8 cellular contexts compared by ENCODE assay signal in genomic region chr1:35451125-35451528, GRCh38.
A peak's percentile ranks its signal among the peaks of the same experiment; 100 is the strongest.
DNase-seq lines count a peak whose midpoint lies in the region; ATAC-seq and TF ChIP-seq lines count a peak whose summit lies in the region.

No MANE protein-coding gene starts in this region.

- H3K4me3 Mint-ChIP-seq in activated T-cell treated with anti-CD3 and anti-CD28 coated beads, Interleukin-2, amount 50 U/mL, for 24 hours, result no peak overlapping the region
- H3K4me3 Mint-ChIP-seq in neural crest cell, result no peak overlapping the region
- no peak overlapping the region for H3K4me3 Mint-ChIP-seq in stimulated activated naive CD8-positive, alpha-beta T cell treated with anti-CD3 and anti-CD28 coated beads, Interleukin-15, amount 100 ng/mL, for 72 hours

- H3K79me2 ChIP-seq in fibroblast of lung (ENCODE audit: control insufficient read depth, insufficient read depth, low read length), result no peaks in the 10 kb centered on the region

- H3K4me3 ChIP-seq in HL-60 (replicated peaks; ENCODE audit: insufficient read depth, low read length) (no peak overlapping the region), fibroblast of lung (replicated peaks in 1 of 4; ENCODE audit: control extremely low read depth in 1 of 4, insufficient read depth in 1 of 4, low read depth in 3 of 4, low read length in 4 of 4) (no peak overlapping the region)

- TF ChIP-seq CTCF in HL-60 (IDR thresholded peaks at IDR 0.05; ENCODE audit: insufficient read depth, low read length) (peak; percentile 93), fibroblast of lung (conservative IDR thresholded peaks at IDR 0.05 in 1 of 2, IDR thresholded peaks at IDR 0.05 in 1 of 2; ENCODE audit: low read depth in 1 of 2, low read length in 2 of 2) (peak; percentile 88), neural crest cell (conservative IDR thresholded peaks at IDR 0.05) (peak; percentile 85)

- no peak overlapping the region for H3K4me2 ChIP-seq in fibroblast of lung (ENCODE audit: extremely low read depth, insufficient read depth, low read length)

- H3K36me3 Mint-ChIP-seq in activated T-cell treated with anti-CD3 and anti-CD28 coated beads, Interleukin-2, amount 50 U/mL, for 24 hours (ENCODE audit: low read depth), result peaks cover 26% of the 10 kb centered on the region
- peaks cover 3% of the 10 kb centered on the region for H3K36me3 Mint-ChIP-seq in neural crest cell (ENCODE audit: low read depth)

- H3K9me3 ChIP-seq in fibroblast of lung (ENCODE audit: control insufficient read depth, insufficient read depth, low read depth, low read length), result no peaks in the 10 kb centered on the region

- no peaks in the 10 kb centered on the region for H3K27me3 Mint-ChIP-seq in activated T-cell treated with anti-CD3 and anti-CD28 coated beads, Interleukin-2, amount 50 U/mL, for 24 hours
- no peaks in the 10 kb centered on the region for H3K27me3 Mint-ChIP-seq in neural crest cell (ENCODE audit: low read depth)
- H3K27me3 Mint-ChIP-seq in stimulated activated naive CD8-positive, alpha-beta T cell treated with anti-CD3 and anti-CD28 coated beads, Interleukin-15, amount 100 ng/mL, for 72 hours, result no peaks in the 10 kb centered on the region

- H3K4me1 ChIP-seq in fibroblast of lung (ENCODE audit: control insufficient read depth, extremely low read depth, insufficient read depth, low read length), result peaks cover 32% of the 10 kb centered on the region

- H3K9me3 Mint-ChIP-seq in activated T-cell treated with anti-CD3 and anti-CD28 coated beads, Interleukin-2, amount 50 U/mL, for 24 hours, result no peaks in the 10 kb centered on the region
- no peaks in the 10 kb centered on the region for H3K9me3 Mint-ChIP-seq in neural crest cell
- no peaks in the 10 kb centered on the region for H3K9me3 Mint-ChIP-seq in stimulated activated naive CD8-positive, alpha-beta T cell treated with anti-CD3 and anti-CD28 coated beads, Interleukin-15, amount 100 ng/mL, for 72 hours

- H3K36me3 ChIP-seq in fibroblast of lung (ENCODE audit: control insufficient read depth, insufficient read depth, low read length), result peaks cover 6% of the 10 kb centered on the region

- ATAC-seq in stimulated activated naive CD8-positive, alpha-beta T cell treated with anti-CD3 and anti-CD28 coated beads, Interleukin-15, amount 100 ng/mL, for 72 hours, result peak; percentile 78
- no peak for ATAC-seq in GM19023 (IDR thresholded peaks at IDR 0.05; ENCODE audit: unreplicated experiment)

- no peak overlapping the region for H2AFZ ChIP-seq in fibroblast of lung (ENCODE audit: low read length)

- H3K9ac ChIP-seq in fibroblast of lung (ENCODE audit: insufficient read depth, low read length), result no peak overlapping the region

- no peaks in the 10 kb centered on the region for H4K20me1 ChIP-seq in fibroblast of lung (ENCODE audit: control insufficient read depth, extremely low read depth, insufficient read depth, low read length)

- peak overlapping the region; percentile 56 for H3K27ac Mint-ChIP-seq in activated T-cell treated with anti-CD3 and anti-CD28 coated beads, Interleukin-2, amount 50 U/mL, for 24 hours
- H3K27ac Mint-ChIP-seq in neural crest cell (ENCODE audit: unreplicated experiment), result no peak overlapping the region
- peak overlapping the region in 1 of 2 donors; percentile 67 for H3K27ac Mint-ChIP-seq in stimulated activated naive CD8-positive, alpha-beta T cell treated with anti-CD3 and anti-CD28 coated beads, Interleukin-15, amount 100 ng/mL, for 72 hours

- H3K27me3 ChIP-seq in HL-60 (ENCODE audit: insufficient read depth, poor library complexity, severe bottlenecking), result no peaks in the 10 kb centered on the region
- no peaks in the 10 kb centered on the region for H3K27me3 ChIP-seq in fibroblast of lung (ENCODE audit: control insufficient read depth, insufficient read depth, low read length)

- peaks cover 43% of the 10 kb centered on the region for H3K4me1 Mint-ChIP-seq in activated T-cell treated with anti-CD3 and anti-CD28 coated beads, Interleukin-2, amount 50 U/mL, for 24 hours (ENCODE audit: low read depth)
- no peaks in the 10 kb centered on the region for H3K4me1 Mint-ChIP-seq in neural crest cell
- peaks cover 38% of the 10 kb centered on the region for H3K4me1 Mint-ChIP-seq in stimulated activated naive CD8-positive, alpha-beta T cell treated with anti-CD3 and anti-CD28 coated beads, Interleukin-15, amount 100 ng/mL, for 72 hours

- H3K27ac ChIP-seq in HL-60 (replicated peaks) (peak overlapping the region; percentile 94), fibroblast of lung (ENCODE audit: insufficient read depth, low read length) (no peak overlapping the region)

- DNase-seq in DMS53 (lab: John Stamatoyannopoulos, UW) (peak; percentile 81), HL-60 (ENCODE audit: low read depth in 1 of 2, low spot score in 1 of 2) (peak; percentile 43 to 89), OCI-M1 (lab: John Stamatoyannopoulos, UW) (peak; percentile 81), fibroblast of lung (ENCODE audit: low read depth in 2 of 2) (peak; percentile 60 to 87), neural crest cell (ENCODE audit: low read depth, low spot score) (peak; percentile 83)
- DNase-seq in activated T-cell treated with anti-CD3 and anti-CD28 coated beads, Interleukin-2, amount 50 U/mL, for 24 hours, result peak; percentile 86
- DNase-seq in stimulated activated naive CD8-positive, alpha-beta T cell treated with anti-CD3 and anti-CD28 coated beads, Interleukin-15, amount 100 ng/mL, for 72 hours, result peak; percentile 69 to 71
